In genomic region chr6:17930321-17930993, GRCh38 we compare ENCODE assay signal across 1 cellular context.
TF ChIP-seq lines count a peak whose summit lies in the region.

No MANE protein-coding gene starts in this region.

TF ChIP-seq in HepG2, 621 proteins besides CTCF, POLR2A, EP300 and RAD21 (continued from another document):
- TF ChIP-seq, protein P1, sequence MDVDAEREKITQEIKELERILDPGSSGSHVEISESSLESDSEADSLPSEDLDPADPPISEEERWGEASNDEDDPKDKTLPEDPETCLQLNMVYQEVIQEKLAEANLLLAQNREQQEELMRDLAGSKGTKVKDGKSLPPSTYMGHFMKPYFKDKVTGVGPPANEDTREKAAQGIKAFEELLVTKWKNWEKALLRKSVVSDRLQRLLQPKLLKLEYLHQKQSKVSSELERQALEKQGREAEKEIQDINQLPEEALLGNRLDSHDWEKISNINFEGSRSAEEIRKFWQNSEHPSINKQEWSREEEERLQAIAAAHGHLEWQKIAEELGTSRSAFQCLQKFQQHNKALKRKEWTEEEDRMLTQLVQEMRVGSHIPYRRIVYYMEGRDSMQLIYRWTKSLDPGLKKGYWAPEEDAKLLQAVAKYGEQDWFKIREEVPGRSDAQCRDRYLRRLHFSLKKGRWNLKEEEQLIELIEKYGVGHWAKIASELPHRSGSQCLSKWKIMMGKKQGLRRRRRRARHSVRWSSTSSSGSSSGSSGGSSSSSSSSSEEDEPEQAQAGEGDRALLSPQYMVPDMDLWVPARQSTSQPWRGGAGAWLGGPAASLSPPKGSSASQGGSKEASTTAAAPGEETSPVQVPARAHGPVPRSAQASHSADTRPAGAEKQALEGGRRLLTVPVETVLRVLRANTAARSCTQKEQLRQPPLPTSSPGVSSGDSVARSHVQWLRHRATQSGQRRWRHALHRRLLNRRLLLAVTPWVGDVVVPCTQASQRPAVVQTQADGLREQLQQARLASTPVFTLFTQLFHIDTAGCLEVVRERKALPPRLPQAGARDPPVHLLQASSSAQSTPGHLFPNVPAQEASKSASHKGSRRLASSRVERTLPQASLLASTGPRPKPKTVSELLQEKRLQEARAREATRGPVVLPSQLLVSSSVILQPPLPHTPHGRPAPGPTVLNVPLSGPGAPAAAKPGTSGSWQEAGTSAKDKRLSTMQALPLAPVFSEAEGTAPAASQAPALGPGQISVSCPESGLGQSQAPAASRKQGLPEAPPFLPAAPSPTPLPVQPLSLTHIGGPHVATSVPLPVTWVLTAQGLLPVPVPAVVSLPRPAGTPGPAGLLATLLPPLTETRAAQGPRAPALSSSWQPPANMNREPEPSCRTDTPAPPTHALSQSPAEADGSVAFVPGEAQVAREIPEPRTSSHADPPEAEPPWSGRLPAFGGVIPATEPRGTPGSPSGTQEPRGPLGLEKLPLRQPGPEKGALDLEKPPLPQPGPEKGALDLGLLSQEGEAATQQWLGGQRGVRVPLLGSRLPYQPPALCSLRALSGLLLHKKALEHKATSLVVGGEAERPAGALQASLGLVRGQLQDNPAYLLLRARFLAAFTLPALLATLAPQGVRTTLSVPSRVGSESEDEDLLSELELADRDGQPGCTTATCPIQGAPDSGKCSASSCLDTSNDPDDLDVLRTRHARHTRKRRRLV (CRISPR knock-in tag; IDR thresholded peaks at IDR 0.05) = no peak
- TF ChIP-seq, protein P2, sequence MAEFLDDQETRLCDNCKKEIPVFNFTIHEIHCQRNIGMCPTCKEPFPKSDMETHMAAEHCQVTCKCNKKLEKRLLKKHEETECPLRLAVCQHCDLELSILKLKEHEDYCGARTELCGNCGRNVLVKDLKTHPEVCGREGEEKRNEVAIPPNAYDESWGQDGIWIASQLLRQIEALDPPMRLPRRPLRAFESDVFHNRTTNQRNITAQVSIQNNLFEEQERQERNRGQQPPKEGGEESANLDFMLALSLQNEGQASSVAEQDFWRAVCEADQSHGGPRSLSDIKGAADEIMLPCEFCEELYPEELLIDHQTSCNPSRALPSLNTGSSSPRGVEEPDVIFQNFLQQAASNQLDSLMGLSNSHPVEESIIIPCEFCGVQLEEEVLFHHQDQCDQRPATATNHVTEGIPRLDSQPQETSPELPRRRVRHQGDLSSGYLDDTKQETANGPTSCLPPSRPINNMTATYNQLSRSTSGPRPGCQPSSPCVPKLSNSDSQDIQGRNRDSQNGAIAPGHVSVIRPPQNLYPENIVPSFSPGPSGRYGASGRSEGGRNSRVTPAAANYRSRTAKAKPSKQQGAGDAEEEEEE (CRISPR knock-in tag; IDR thresholded peaks at IDR 0.05; ENCODE audit: borderline replicate concordance) = no peak
- TF ChIP-seq ZNF652 (CRISPR knock-in tag; IDR thresholded peaks at IDR 0.05; ENCODE audit: borderline replicate concordance, low read depth) = peak; percentile 94
- no peak for TF ChIP-seq GABPB1 (CRISPR knock-in tag; IDR thresholded peaks at IDR 0.05)
- no peak for TF ChIP-seq THAP9 (CRISPR knock-in tag; IDR thresholded peaks at IDR 0.05; ENCODE audit: borderline replicate concordance)
- no peak for TF ChIP-seq ZNF737 (CRISPR knock-in tag; IDR thresholded peaks at IDR 0.05; ENCODE audit: borderline replicate concordance)
- TF ChIP-seq ZMYM2 (CRISPR knock-in tag; IDR thresholded peaks at IDR 0.05) = peak; percentile 73
- TF ChIP-seq KLF16 (CRISPR knock-in tag; IDR thresholded peaks at IDR 0.05) = no peak
- TF ChIP-seq ZNF207 (IDR thresholded peaks at IDR 0.05; ENCODE audit: borderline replicate concordance) = no peak
- TF ChIP-seq DBP (CRISPR knock-in tag; IDR thresholded peaks at IDR 0.05; ENCODE audit: not compliant biosample characterization) = no peak
- TF ChIP-seq CEBPB (IDR thresholded peaks at IDR 0.05; ENCODE audit: borderline replicate concordance, low read depth, low read length) = peak; percentile 19; the same call in 1 of the 2 replicates
- TF ChIP-seq ZNF768 (CRISPR knock-in tag; IDR thresholded peaks at IDR 0.05) = no peak
- TF ChIP-seq ZNF552 (CRISPR knock-in tag; IDR thresholded peaks at IDR 0.05; ENCODE audit: borderline replicate concordance) = no peak
- TF ChIP-seq STAT6 (CRISPR knock-in tag; IDR thresholded peaks at IDR 0.05; ENCODE audit: borderline replicate concordance) = no peak
- no peak for TF ChIP-seq PCBP1 (IDR thresholded peaks at IDR 0.05; ENCODE audit: borderline replicate concordance, low read depth, low read length)
- peak; percentile 60; the same call in 1 of the 2 replicates for TF ChIP-seq ETV5 (CRISPR knock-in tag; IDR thresholded peaks at IDR 0.05; ENCODE audit: borderline replicate concordance)
- peak; percentile 67 for TF ChIP-seq POGZ (CRISPR knock-in tag; IDR thresholded peaks at IDR 0.05)
- no peak for TF ChIP-seq DNMT3B (CRISPR knock-in tag; conservative IDR thresholded peaks at IDR 0.05)
- no peak for TF ChIP-seq ZFP91 (CRISPR knock-in tag; IDR thresholded peaks at IDR 0.05; ENCODE audit: borderline replicate concordance)
- no peak for TF ChIP-seq ZNF138 (CRISPR knock-in tag; IDR thresholded peaks at IDR 0.05; ENCODE audit: low read depth)
- TF ChIP-seq NR2F1 (CRISPR knock-in tag; IDR thresholded peaks at IDR 0.05) = no peak
- peak; percentile 43 for TF ChIP-seq HDAC1 (CRISPR knock-in tag; IDR thresholded peaks at IDR 0.05)
- TF ChIP-seq, protein P3, sequence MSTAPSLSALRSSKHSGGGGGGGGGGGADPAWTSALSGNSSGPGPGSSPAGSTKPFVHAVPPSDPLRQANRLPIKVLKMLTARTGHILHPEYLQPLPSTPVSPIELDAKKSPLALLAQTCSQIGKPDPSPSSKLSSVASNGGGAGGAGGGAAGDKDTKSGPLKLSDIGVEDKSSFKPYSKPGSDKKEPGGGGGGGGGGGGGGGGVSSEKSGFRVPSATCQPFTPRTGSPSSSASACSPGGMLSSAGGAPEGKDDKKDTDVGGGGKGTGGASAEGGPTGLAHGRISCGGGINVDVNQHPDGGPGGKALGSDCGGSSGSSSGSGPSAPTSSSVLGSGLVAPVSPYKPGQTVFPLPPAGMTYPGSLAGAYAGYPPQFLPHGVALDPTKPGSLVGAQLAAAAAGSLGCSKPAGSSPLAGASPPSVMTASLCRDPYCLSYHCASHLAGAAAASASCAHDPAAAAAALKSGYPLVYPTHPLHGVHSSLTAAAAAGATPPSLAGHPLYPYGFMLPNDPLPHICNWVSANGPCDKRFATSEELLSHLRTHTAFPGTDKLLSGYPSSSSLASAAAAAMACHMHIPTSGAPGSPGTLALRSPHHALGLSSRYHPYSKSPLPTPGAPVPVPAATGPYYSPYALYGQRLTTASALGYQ (CRISPR knock-in tag; IDR thresholded peaks at IDR 0.05) = no peak
- no peak for TF ChIP-seq ZNF160 (CRISPR knock-in tag; IDR thresholded peaks at IDR 0.05)
- TF ChIP-seq, protein P4, sequence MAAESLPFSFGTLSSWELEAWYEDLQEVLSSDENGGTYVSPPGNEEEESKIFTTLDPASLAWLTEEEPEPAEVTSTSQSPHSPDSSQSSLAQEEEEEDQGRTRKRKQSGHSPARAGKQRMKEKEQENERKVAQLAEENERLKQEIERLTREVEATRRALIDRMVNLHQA (CRISPR knock-in tag; IDR thresholded peaks at IDR 0.05) = no peak
- TF ChIP-seq NR1H2 (CRISPR knock-in tag; IDR thresholded peaks at IDR 0.05; ENCODE audit: borderline replicate concordance, low read depth) = no peak
